ENCODE assay signal across 4 cellular contexts in the genomic region with DNA sequence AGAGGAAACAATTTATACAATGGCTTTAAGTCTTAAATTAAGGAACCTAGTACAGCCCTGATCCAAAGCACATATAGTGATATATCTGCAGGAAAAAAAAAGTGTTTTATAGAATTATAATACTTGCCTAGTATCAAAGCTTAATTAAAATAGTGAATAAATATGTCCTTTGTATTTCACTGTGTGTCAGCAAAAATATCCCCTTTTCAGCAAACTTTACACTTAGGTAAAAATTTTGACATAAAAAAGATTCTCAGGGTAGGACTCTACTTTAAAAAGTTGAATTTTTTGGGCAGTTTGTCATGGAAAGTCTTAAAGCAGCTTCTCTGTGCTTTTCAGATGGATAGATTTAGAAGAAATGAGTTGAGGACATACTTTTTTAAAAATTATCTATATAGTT.
A peak's percentile ranks its signal among the peaks of the same experiment; 100 is the strongest.
TF ChIP-seq lines count a peak whose summit lies in the region.

No MANE protein-coding gene starts in this region.

TF ChIP-seq in HepG2, 621 proteins besides CTCF, POLR2A, EP300 and RAD21:
- TF ChIP-seq ZNF720 (CRISPR knock-in tag; IDR thresholded peaks at IDR 0.05) (no peak), MAFF (IDR thresholded peaks at IDR 0.05; ENCODE audit: low read depth, low read length) (peak; percentile 63), MAFK (conservative IDR thresholded peaks at IDR 0.05 in 1 of 2, IDR thresholded peaks at IDR 0.05 in 1 of 2; ENCODE audit: low read length in 2 of 2) (peak; percentile 52 to 84; a peak in 3 of 4 replicates)

TF ChIP-seq in A549, 52 proteins besides CTCF, POLR2A, EP300 and RAD21:
- no peak for TF ChIP-seq RARB (CRISPR knock-in tag; IDR thresholded peaks at IDR 0.05)
- TF ChIP-seq MAFK (IDR thresholded peaks at IDR 0.05; ENCODE audit: partially characterized antibody), result peak; percentile 36
- TF ChIP-seq SMC3 (IDR thresholded peaks at IDR 0.05), result no peak
- TF ChIP-seq, protein P1, sequence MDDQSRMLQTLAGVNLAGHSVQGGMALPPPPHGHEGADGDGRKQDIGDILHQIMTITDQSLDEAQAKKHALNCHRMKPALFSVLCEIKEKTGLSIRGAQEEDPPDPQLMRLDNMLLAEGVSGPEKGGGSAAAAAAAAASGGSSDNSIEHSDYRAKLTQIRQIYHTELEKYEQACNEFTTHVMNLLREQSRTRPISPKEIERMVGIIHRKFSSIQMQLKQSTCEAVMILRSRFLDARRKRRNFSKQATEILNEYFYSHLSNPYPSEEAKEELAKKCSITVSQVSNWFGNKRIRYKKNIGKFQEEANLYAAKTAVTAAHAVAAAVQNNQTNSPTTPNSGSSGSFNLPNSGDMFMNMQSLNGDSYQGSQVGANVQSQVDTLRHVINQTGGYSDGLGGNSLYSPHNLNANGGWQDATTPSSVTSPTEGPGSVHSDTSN (IDR thresholded peaks at IDR 0.05), result no peak

TF ChIP-seq in IMR-90, 13 proteins besides CTCF, POLR2A, EP300 and RAD21:
- TF ChIP-seq, protein P2, sequence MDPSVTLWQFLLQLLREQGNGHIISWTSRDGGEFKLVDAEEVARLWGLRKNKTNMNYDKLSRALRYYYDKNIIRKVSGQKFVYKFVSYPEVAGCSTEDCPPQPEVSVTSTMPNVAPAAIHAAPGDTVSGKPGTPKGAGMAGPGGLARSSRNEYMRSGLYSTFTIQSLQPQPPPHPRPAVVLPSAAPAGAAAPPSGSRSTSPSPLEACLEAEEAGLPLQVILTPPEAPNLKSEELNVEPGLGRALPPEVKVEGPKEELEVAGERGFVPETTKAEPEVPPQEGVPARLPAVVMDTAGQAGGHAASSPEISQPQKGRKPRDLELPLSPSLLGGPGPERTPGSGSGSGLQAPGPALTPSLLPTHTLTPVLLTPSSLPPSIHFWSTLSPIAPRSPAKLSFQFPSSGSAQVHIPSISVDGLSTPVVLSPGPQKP (IDR thresholded peaks at IDR 0.05; ENCODE audit: borderline replicate concordance, low read depth, low read length), result no peak
- TF ChIP-seq MAFK (IDR thresholded peaks at IDR 0.05; ENCODE audit: low read depth, low read length), result peak; percentile 46

TF ChIP-seq in K562, 482 proteins besides CTCF, POLR2A, EP300 and RAD21:
- TF ChIP-seq MAFF (IDR thresholded peaks at IDR 0.05; ENCODE audit: low read length), result 0 out of 2 replicates have a peak, but pooled peaks have one; percentile 2
- no peak for TF ChIP-seq ARID1B (IDR thresholded peaks at IDR 0.05)
